ENCODE assay signal across 12 cellular contexts in the genomic region with DNA sequence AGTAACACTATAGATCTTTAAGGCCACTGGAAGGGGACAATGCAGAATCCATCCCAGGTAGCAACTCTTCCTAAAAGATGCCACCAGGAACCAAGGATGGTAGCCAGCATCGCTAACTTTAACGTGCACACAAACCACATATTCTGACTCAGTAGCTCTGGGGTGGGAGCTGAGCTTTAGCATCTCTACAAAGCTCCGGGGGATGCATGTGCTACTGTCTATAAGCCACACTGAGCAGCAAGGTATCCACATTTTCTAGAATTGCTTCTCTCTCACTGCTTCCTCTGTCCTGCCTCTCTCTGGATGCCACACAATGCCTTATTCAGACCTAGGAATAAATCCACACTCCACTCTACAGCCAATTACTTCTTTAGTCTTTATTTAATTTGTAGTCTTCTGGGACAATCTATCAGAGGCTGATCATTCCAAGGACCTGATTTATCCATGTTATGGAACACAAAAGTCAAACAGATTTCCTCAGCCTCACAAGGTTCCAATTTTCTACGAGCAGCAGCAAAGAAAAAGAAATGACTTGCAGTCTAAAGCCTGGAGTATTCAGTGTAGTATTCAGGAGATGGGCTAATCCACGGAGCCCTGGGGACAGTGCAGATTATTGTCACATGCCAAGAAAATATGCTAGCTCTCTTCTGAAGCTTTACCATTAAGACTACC. TPM values are rescaled to one million over a fixed set of nuclear protein-coding genes. Genes with fewer than 3 reads are reported as not detected.
A peak's percentile ranks its signal among the peaks of the same experiment; 100 is the strongest.
DNase-seq lines count a peak whose midpoint lies in the region; ATAC-seq, FAIRE-seq and TF ChIP-seq lines count a peak whose summit lies in the region.
"Had no signal": no experiment of that assay in that cellular context is flagged by ENCODE, and none has a peak within 500 bp of the region (broad histone marks: within the 10 kb centered on the region; RNA-seq: fewer than 3 reads in every experiment).

No MANE protein-coding gene starts in this region.

- no peaks in the 10 kb centered on the region for H3K36me3 ChIP-seq in CD4-positive, CD25-positive, alpha-beta regulatory T cell (ENCODE audit: control insufficient read depth, insufficient read depth, low read length)
- H3K36me3 ChIP-seq in upper lobe of left lung: no peaks in the 10 kb centered on the region

- H3K4me3 Mint-ChIP-seq in CD4-positive, CD25-positive, alpha-beta regulatory T cell: peak overlapping the region; percentile 94 to 99 (median 97)
- H3K4me3 Mint-ChIP-seq in activated naive CD8-positive, alpha-beta T cell treated with anti-CD3 and anti-CD28 coated beads, Interleukin-2, amount 10 ng/mL, durations not matched to agents 7 days and 5 days: peak overlapping the region; percentile 93
- H3K4me3 Mint-ChIP-seq in nephron progenitor cell: peak overlapping the region; percentile 6

- peak overlapping the region; percentile 97 for H3K4me3 ChIP-seq in CD4-positive, CD25-positive, alpha-beta regulatory T cell (ENCODE audit: low read depth, low read length)
- no peak overlapping the region for H3K4me3 ChIP-seq in upper lobe of left lung

- TF ChIP-seq EP300 in upper lobe of left lung (IDR thresholded peaks at IDR 0.05): no peak

- peaks cover 5% of the 10 kb centered on the region for H3K27me3 Mint-ChIP-seq in CD4-positive, CD25-positive, alpha-beta regulatory T cell
- no peaks in the 10 kb centered on the region for H3K27me3 Mint-ChIP-seq in activated naive CD8-positive, alpha-beta T cell treated with anti-CD3 and anti-CD28 coated beads, Interleukin-2, amount 10 ng/mL, durations not matched to agents 7 days and 5 days
- peaks cover 47% of the 10 kb centered on the region for H3K27me3 Mint-ChIP-seq in nephron progenitor cell (ENCODE audit: low read depth, poor library complexity)

- WGBS in upper lobe of left lung, 2 donors: 79% methylated on average over 5 of the region's 5 CpGs

- H3K9me3 ChIP-seq in CD4-positive, CD25-positive, alpha-beta regulatory T cell (ENCODE audit: control insufficient read depth in 2 of 2, low read length in 2 of 2): no peaks in the 10 kb centered on the region
- H3K9me3 ChIP-seq in upper lobe of left lung: no peaks in the 10 kb centered on the region
- H3K9me3 ChIP-seq: Caco-2 had no signal

- H3K4me1 ChIP-seq in CD4-positive, CD25-positive, alpha-beta regulatory T cell (ENCODE audit: control insufficient read depth, insufficient read depth, low read length, poor library complexity, severe bottlenecking): peaks cover 81% of the 10 kb centered on the region
- H3K4me1 ChIP-seq in upper lobe of left lung: peaks cover 6 to 19% (median 12%) of the 10 kb centered on the region in 4 donors
- H3K4me1 ChIP-seq: Caco-2 had no signal

- peak overlapping the region; percentile 66 to 81 (median 70) for H3K27ac Mint-ChIP-seq in CD4-positive, CD25-positive, alpha-beta regulatory T cell
- H3K27ac Mint-ChIP-seq in activated naive CD8-positive, alpha-beta T cell treated with anti-CD3 and anti-CD28 coated beads, Interleukin-2, amount 10 ng/mL, durations not matched to agents 7 days and 5 days: peak overlapping the region; percentile 58
- H3K27ac Mint-ChIP-seq in nephron progenitor cell: no peak overlapping the region

- TF ChIP-seq POLR2A in upper lobe of left lung (IDR thresholded peaks at IDR 0.05): no peak

- no peak for TF ChIP-seq CTCF in nephron progenitor cell (IDR thresholded peaks at IDR 0.05)
- no peak for TF ChIP-seq CTCF in upper lobe of left lung (IDR thresholded peaks at IDR 0.05)

- H3K9me3 Mint-ChIP-seq in CD4-positive, CD25-positive, alpha-beta regulatory T cell: peaks cover 0 to 2% (median 0%) of the 10 kb centered on the region in 7 donors
- H3K9me3 Mint-ChIP-seq in activated naive CD8-positive, alpha-beta T cell treated with anti-CD3 and anti-CD28 coated beads, Interleukin-2, amount 10 ng/mL, durations not matched to agents 7 days and 5 days: no peaks in the 10 kb centered on the region
- no peaks in the 10 kb centered on the region for H3K9me3 Mint-ChIP-seq in nephron progenitor cell

- no peaks in the 10 kb centered on the region for H3K27me3 ChIP-seq in CD4-positive, CD25-positive, alpha-beta regulatory T cell (ENCODE audit: control insufficient read depth, insufficient read depth, low read length)
- peaks cover 0 to 5% (median 2%) of the 10 kb centered on the region in 4 donors for H3K27me3 ChIP-seq in upper lobe of left lung

- peak; percentile 5 for FAIRE-seq in GM18507 (lab: Jason Lieb, UNC)

- POLR2A ChIA-PET in activated naive CD8-positive, alpha-beta T cell treated with anti-CD3 and anti-CD28 coated beads, Interleukin-2, amount 10 ng/mL, durations not matched to agents 7 days and 5 days (lab: Charles Lee): interaction anchor here (0.7 to 2.7 kb wide), 10 partner anchors 13 to 195 kb away, joined by 3 to 43 read pairs (median 4); no protein-coding TSS in a partner anchor

- no peak for DNase-seq in CD4-positive, CD25-positive, alpha-beta regulatory T cell
- DNase-seq in GM18507 (ENCODE audit: extremely low spot score, insufficient read length, low read depth): no peak
- DNase-seq in activated naive CD8-positive, alpha-beta T cell treated with anti-CD3 and anti-CD28 coated beads, Interleukin-2, amount 10 ng/mL, durations not matched to agents 7 days and 5 days: no peak
- DNase-seq in nephron progenitor cell: no peak
- no peak for DNase-seq in upper lobe of left lung
- DNase-seq in foreskin melanocyte: no peak
- no peak for DNase-seq in SW 1271 (lab: John Stamatoyannopoulos, UW)
- no peak for DNase-seq in NCI-H2081 (lab: John Stamatoyannopoulos, UW)
- DNase-seq: activated gamma-delta T cell; Caco-2; effector CD8-positive, alpha-beta T cell; substantia nigra had no signal

- H3K36me3 Mint-ChIP-seq in CD4-positive, CD25-positive, alpha-beta regulatory T cell: peaks cover 10% of the 10 kb centered on the region
- peaks cover 63% of the 10 kb centered on the region for H3K36me3 Mint-ChIP-seq in activated naive CD8-positive, alpha-beta T cell treated with anti-CD3 and anti-CD28 coated beads, Interleukin-2, amount 10 ng/mL, durations not matched to agents 7 days and 5 days
- peaks cover 23% of the 10 kb centered on the region for H3K36me3 Mint-ChIP-seq in nephron progenitor cell (ENCODE audit: low read depth)

- H3K27ac ChIP-seq in CD4-positive, CD25-positive, alpha-beta regulatory T cell (ENCODE audit: insufficient read depth, low read length, poor library complexity, severe bottlenecking): peak overlapping the region; percentile 82
- H3K27ac ChIP-seq in upper lobe of left lung: no peak overlapping the region

- peaks cover 37 to 76% (median 56%) of the 10 kb centered on the region in 4 donors for H3K4me1 Mint-ChIP-seq in CD4-positive, CD25-positive, alpha-beta regulatory T cell
- peaks cover 46% of the 10 kb centered on the region for H3K4me1 Mint-ChIP-seq in activated naive CD8-positive, alpha-beta T cell treated with anti-CD3 and anti-CD28 coated beads, Interleukin-2, amount 10 ng/mL, durations not matched to agents 7 days and 5 days
- H3K4me1 Mint-ChIP-seq in nephron progenitor cell: peaks cover 58% of the 10 kb centered on the region

- no peak for ATAC-seq in CD4-positive, CD25-positive, alpha-beta regulatory T cell (ENCODE audit: low read depth in 2 of 2)
- ATAC-seq in activated naive CD8-positive, alpha-beta T cell treated with anti-CD3 and anti-CD28 coated beads, Interleukin-2, amount 10 ng/mL, durations not matched to agents 7 days and 5 days (ENCODE audit: low read depth): no peak
- ATAC-seq in upper lobe of left lung (ENCODE audit: low FRiP score in 2 of 2): no peak

RNA-seq across cellular contexts. Expression of gene BCL2, which starts 4.4 kb away (rescaled TPM):
- 125 TPM for total RNA-seq in CD4-positive, CD25-positive, alpha-beta regulatory T cell
- polyA plus RNA-seq in CD4-positive, CD25-positive, alpha-beta regulatory T cell: 10 to 100 TPM; 19.1 to 39.0 (median 29.5) TPM
- total RNA-seq in activated naive CD8-positive, alpha-beta T cell treated with anti-CD3 and anti-CD28 coated beads, Interleukin-2, amount 10 ng/mL, durations not matched to agents 7 days and 5 days: 100 to 1,000 TPM; 121 to 128 TPM
- 10 to 100 TPM in 4 of 6 donors, 1 to 10 TPM in 2; 5.9 to 19.9 (median 11.4) TPM for total RNA-seq in upper lobe of left lung

RNA-seq across cellular contexts. Expression of gene KDSR, which starts 51.9 kb away (rescaled TPM):
- total RNA-seq in CD4-positive, CD25-positive, alpha-beta regulatory T cell: 42.0 TPM
- 100 to 1,000 TPM in 3 of 4 donors, 10 to 100 TPM in 1; 99.8 to 119 (median 106) TPM for polyA plus RNA-seq in CD4-positive, CD25-positive, alpha-beta regulatory T cell
- total RNA-seq in activated naive CD8-positive, alpha-beta T cell treated with anti-CD3 and anti-CD28 coated beads, Interleukin-2, amount 10 ng/mL, durations not matched to agents 7 days and 5 days: 10 to 100 TPM; 48.1 to 50.1 TPM
- 10 to 100 TPM; 26.2 to 68.8 (median 45.2) TPM for total RNA-seq in upper lobe of left lung

Comparison
In these comparisons a context has a peak if more than half of its experiments do, and no peak if none do; other contexts are left out.
1. H3K4me3 Mint-ChIP-seq: peak in every context shown above with its lines; median percentile 97 in CD4-positive, CD25-positive, alpha-beta regulatory T cell; 93 in activated naive CD8-positive, alpha-beta T cell treated with anti-CD3 and anti-CD28 coated beads, Interleukin-2, amount 10 ng/mL, durations not matched to agents 7 days and 5 days; 6 in nephron progenitor cell.